Comparison of ENCODE assay signal across 9 cellular contexts in genomic region chr14:74647834-74648361, GRCh38. TPM values are rescaled to one million over a fixed set of nuclear protein-coding genes. Genes with fewer than 3 reads are reported as not detected.
DNase-seq lines count a peak whose midpoint lies in the region; ATAC-seq and TF ChIP-seq lines count a peak whose summit lies in the region.
"Had no signal": no experiment of that assay in that cellular context is flagged by ENCODE, and none has a peak within 500 bp of the region (broad histone marks: within the 10 kb centered on the region; RNA-seq: fewer than 3 reads in every experiment).

No MANE protein-coding gene starts in this region.

- no peaks in the 10 kb centered on the region for H3K36me3 ChIP-seq in Panc1 (ENCODE audit: control insufficient read depth, insufficient read depth, low read length)
- H3K36me3 ChIP-seq in thyroid gland = no peaks in the 10 kb centered on the region

- TF ChIP-seq CTCF in Panc1 (IDR thresholded peaks at IDR 0.05) (no peak), thyroid gland (IDR thresholded peaks at IDR 0.05) (no peak)

- in situ Hi-C loops in Panc1 (cut with HindIII; ENCODE audit: low pct_unique_long_range_greater_than_20kb, low sequenced_read_pairs) = no loop called here

- no TSS peak for BruUV-seq in Panc1 (replicated peaks; lab: Mats Ljungman, UMichigan)

- H3K36me3 Mint-ChIP-seq in activated T-helper 1 cell treated with anti-CD3 and anti-CD28 coated beads, Interleukin-12 subunit alpha, Interleukin-12 subunit beta, Interleukin-2, Interleukin-4 antibody, amounts not matched to agents 30 ng/mL and 10 ng/mL and 1 ng/mL, durations not matched to agents 14 hours and 24 hours and 36 hours (ENCODE audit: low read depth) = no peaks in the 10 kb centered on the region

- intact Hi-C loops in Panc1 (cut with micrococcal nuclease; ENCODE audit: unreplicated experiment) = no loop called here
- intact Hi-C loops in thyroid gland (cut with DNase I) = no loop called here
- intact Hi-C loops in activated T-helper 1 cell treated with anti-CD3 and anti-CD28 coated beads, Interleukin-12 subunit alpha, Interleukin-12 subunit beta, Interleukin-2, Interleukin-4 antibody, amounts not matched to agents 30 ng/mL and 10 ng/mL and 1 ng/mL, durations not matched to agents 14 hours and 24 hours and 36 hours (cut with micrococcal nuclease) = no loop called here

- peaks cover 7% of the 10 kb centered on the region for H3K4me1 Mint-ChIP-seq in activated T-helper 1 cell treated with anti-CD3 and anti-CD28 coated beads, Interleukin-12 subunit alpha, Interleukin-12 subunit beta, Interleukin-2, Interleukin-4 antibody, amounts not matched to agents 30 ng/mL and 10 ng/mL and 1 ng/mL, durations not matched to agents 14 hours and 24 hours and 36 hours (ENCODE audit: low read depth)

- no peak overlapping the region for H3K4me3 ChIP-seq in Panc1 (ENCODE audit: low read depth in 2 of 2, low read length in 2 of 2)
- no peak overlapping the region for H3K4me3 ChIP-seq in thyroid gland (replicated peaks in 1 of 3)
- H3K4me3 ChIP-seq: A549 had no signal

- H3K27me3 Mint-ChIP-seq in activated T-helper 1 cell treated with anti-CD3 and anti-CD28 coated beads, Interleukin-12 subunit alpha, Interleukin-12 subunit beta, Interleukin-2, Interleukin-4 antibody, amounts not matched to agents 30 ng/mL and 10 ng/mL and 1 ng/mL, durations not matched to agents 14 hours and 24 hours and 36 hours (ENCODE audit: insufficient read depth) = peaks cover 4% of the 10 kb centered on the region

- POLR2A ChIA-PET in Panc1 (lab: Charles Lee) = interaction anchor here (0.6 kb wide), 1 partner anchor 560 kb away, joined by 15 read pairs; no protein-coding TSS in a partner anchor

- TF ChIP-seq POLR2A in thyroid gland (IDR thresholded peaks at IDR 0.05) = no peak

- H3K4me3 Mint-ChIP-seq in activated T-helper 1 cell treated with anti-CD3 and anti-CD28 coated beads, Interleukin-12 subunit alpha, Interleukin-12 subunit beta, Interleukin-2, Interleukin-4 antibody, amounts not matched to agents 30 ng/mL and 10 ng/mL and 1 ng/mL, durations not matched to agents 14 hours and 24 hours and 36 hours = no peak overlapping the region

- H3K27ac Mint-ChIP-seq in activated T-helper 1 cell treated with anti-CD3 and anti-CD28 coated beads, Interleukin-12 subunit alpha, Interleukin-12 subunit beta, Interleukin-2, Interleukin-4 antibody, amounts not matched to agents 30 ng/mL and 10 ng/mL and 1 ng/mL, durations not matched to agents 14 hours and 24 hours and 36 hours = no peak overlapping the region

- H3K27me3 ChIP-seq in Panc1 (ENCODE audit: control insufficient read depth, insufficient read depth, low read length) (no peaks in the 10 kb centered on the region), thyroid gland (no peaks in the 10 kb centered on the region)

- H3K27ac ChIP-seq in Panc1 (ENCODE audit: low read length) (peak overlapping the region; percentile 23), thyroid gland (peak overlapping the region in 1 of 3 donors; percentile 21)

- H3K9me3 ChIP-seq in Panc1 (ENCODE audit: control insufficient read depth, insufficient read depth, low read depth, low read length) = no peaks in the 10 kb centered on the region
- H3K9me3 ChIP-seq in thyroid gland = no peaks in the 10 kb centered on the region
- H3K9me3 ChIP-seq: A549 had no signal

- H3K4me1 ChIP-seq in Panc1 (ENCODE audit: control insufficient read depth, insufficient read depth, low read length) = peaks cover 21% of the 10 kb centered on the region
- H3K4me1 ChIP-seq in thyroid gland = peaks cover 6 to 13% of the 10 kb centered on the region in 2 donors

- CTCF ChIA-PET in Panc1 (lab: Charles Lee) = no interaction called here

- ATAC-seq in Panc1 = peak; percentile 32

- 2 to 7% methylated on average over 4 to 5 of the region's 5 CpGs for WGBS in thyroid gland, 2 donors

- DNase-seq in NCI-H524 (lab: John Stamatoyannopoulos, UW) = peak; percentile 61 to 87
- DNase-seq in NCI-H524 treated with DMSO at 0.1 percent for 48 hours (lab: John Stamatoyannopoulos, UW) = no peak
- no peak for DNase-seq in Panc1 (ENCODE audit: low read depth, low spot score)
- peak; percentile 32 for DNase-seq in glomerular visceral epithelial cell (ENCODE audit: extremely low spot score)
- DNase-seq in thyroid gland = peak; percentile 59
- no peak for DNase-seq in activated T-helper 1 cell treated with anti-CD3 and anti-CD28 coated beads, Interleukin-12 subunit alpha, Interleukin-12 subunit beta, Interleukin-2, Interleukin-4 antibody, amounts not matched to agents 30 ng/mL and 10 ng/mL and 1 ng/mL, durations not matched to agents 14 hours and 24 hours and 36 hours (ENCODE audit: low spot score)
- DNase-seq in HCEC 1CT = no peak
- DNase-seq in inferior parietal cortex (ENCODE audit: extremely low spot score) = no peak

- no peaks in the 10 kb centered on the region for H3K9me3 Mint-ChIP-seq in activated T-helper 1 cell treated with anti-CD3 and anti-CD28 coated beads, Interleukin-12 subunit alpha, Interleukin-12 subunit beta, Interleukin-2, Interleukin-4 antibody, amounts not matched to agents 30 ng/mL and 10 ng/mL and 1 ng/mL, durations not matched to agents 14 hours and 24 hours and 36 hours

RNA-seq across cellular contexts. Expression of gene LTBP2, which starts 35.9 kb away (rescaled TPM):
- total RNA-seq in Panc1 (2021; ENCODE audit: unreplicated experiment) = 69.8 TPM
- polyA plus RNA-seq in Panc1 (2012; ENCODE audit: insufficient read length) = 71.3 TPM
- total RNA-seq in thyroid gland = 100 to 1,000 TPM in 3 of 4 donors, 10 to 100 TPM in 1; 81.3 to 240 (median 189) TPM
- total RNA-seq in activated T-helper 1 cell treated with anti-CD3 and anti-CD28 coated beads, Interleukin-12 subunit alpha, Interleukin-12 subunit beta, Interleukin-2, Interleukin-4 antibody, amounts not matched to agents 30 ng/mL and 10 ng/mL and 1 ng/mL, durations not matched to agents 14 hours and 24 hours and 36 hours = 0.05 and 0.24 TPM in 2 replicates

Comparison
In these comparisons a context has a peak if more than half of its experiments do, and no peak if none do; other contexts are left out.
1. DNase-seq: peak in NCI-H524 (2 of 2), glomerular visceral epithelial cell (single experiment) and thyroid gland (2 of 2); none in NCI-H524 treated with DMSO at 0.1 percent for 48 hours (single experiment), Panc1 (single experiment), activated T-helper 1 cell treated with anti-CD3 and anti-CD28 coated beads, Interleukin-12 subunit alpha, Interleukin-12 subunit beta, Interleukin-2, Interleukin-4 antibody, amounts not matched to agents 30 ng/mL and 10 ng/mL and 1 ng/mL, durations not matched to agents 14 hours and 24 hours and 36 hours (single experiment), HCEC 1CT (single experiment) and inferior parietal cortex (single experiment).
2. RNA of gene LTBP2, which starts 35.9 kb away (total RNA-seq): 81.3 to 240 TPM in thyroid gland and 69.8 TPM in Panc1 (single experiment); 0.05 to 0.24 TPM in activated T-helper 1 cell treated with anti-CD3 and anti-CD28 coated beads, Interleukin-12 subunit alpha, Interleukin-12 subunit beta, Interleukin-2, Interleukin-4 antibody, amounts not matched to agents 30 ng/mL and 10 ng/mL and 1 ng/mL, durations not matched to agents 14 hours and 24 hours and 36 hours; every median in the first group is over 10 times any median in the second.